In the genomic region with DNA sequence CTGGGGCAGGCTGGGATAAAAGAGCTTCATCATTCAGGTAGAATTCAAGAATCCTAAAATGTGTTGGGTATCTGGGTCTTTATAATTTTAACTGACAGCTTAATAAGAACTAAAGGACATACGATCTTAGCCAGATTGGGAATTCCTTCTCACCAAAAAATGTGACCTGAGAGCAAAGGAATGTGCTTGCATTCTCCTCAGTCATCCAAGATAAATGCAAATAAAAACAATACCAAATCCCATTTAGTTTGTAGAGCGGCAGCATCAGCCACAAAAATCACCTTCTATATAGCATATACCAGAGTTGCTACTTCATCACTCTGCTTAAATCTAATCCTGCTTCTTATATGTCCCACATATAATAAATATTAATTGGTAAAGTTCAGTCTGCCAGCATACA, we compare ENCODE assay signal across 18 cellular contexts. TPM values are rescaled to one million over a fixed set of nuclear protein-coding genes. Genes with fewer than 3 reads are reported as not detected.
DNase-seq lines count a peak whose midpoint lies in the region; ATAC-seq and TF ChIP-seq lines count a peak whose summit lies in the region.
"Had no signal": no experiment of that assay in that cellular context is flagged by ENCODE, and none has a peak within 500 bp of the region (broad histone marks: within the 10 kb centered on the region; RNA-seq: fewer than 3 reads in every experiment).

No MANE protein-coding gene starts in this region.

- H3K27me3 ChIP-seq in BJ (ENCODE audit: control insufficient read depth, insufficient read depth, low read length) (no peaks in the 10 kb centered on the region), IMR-90 (ENCODE audit: control insufficient read depth, insufficient read depth, low read length) (no peaks in the 10 kb centered on the region), mesendoderm (ENCODE audit: insufficient read depth, low read length, poor library complexity) (no peaks in the 10 kb centered on the region), H7 (ENCODE audit: control insufficient read depth, insufficient read depth, low read length) (no peaks in the 10 kb centered on the region)
- H3K27me3 ChIP-seq: adrenal gland, gastroesophageal sphincter, upper lobe of left lung had no signal

- no peak overlapping the region for H3K4me3 ChIP-seq in BJ (ENCODE audit: low read depth, low read length)
- no peak overlapping the region for H3K4me3 ChIP-seq in IMR-90 (ENCODE audit: insufficient read depth, low read depth, low read length)
- H3K4me3 ChIP-seq in cardiac fibroblast (replicated peaks in 1 of 2; ENCODE audit: low read depth in 2 of 2, low read length in 2 of 2), result no peak overlapping the region
- no peak overlapping the region for H3K4me3 ChIP-seq in mesendoderm (ENCODE audit: low read length)
- no peak overlapping the region for H3K4me3 ChIP-seq in H7 (ENCODE audit: insufficient read depth, low read depth, low read length)
- H3K4me3 ChIP-seq: adrenal gland, gastroesophageal sphincter, upper lobe of left lung had no signal

- H3K4me1 Mint-ChIP-seq in activated T-cell treated with anti-CD3 and anti-CD28 coated beads, Interleukin-2, amount 50 U/mL, for 72 hours (ENCODE audit: low read depth), result no peaks in the 10 kb centered on the region
- H3K4me1 Mint-ChIP-seq: activated CD4-positive, alpha-beta T cell treated with anti-CD3 and anti-CD28 coated beads for 36 hours had no signal

- dilution Hi-C loops in IMR-90 (cut with HindIII; ENCODE audit: low sequenced_read_pairs, unreplicated experiment), result no loop called here

- H3K9ac ChIP-seq in IMR-90 (ENCODE audit: low read depth, low read length) (no peak overlapping the region), mesendoderm (ENCODE audit: low read length) (no peak overlapping the region)

- BruUV-seq in IMR-90 (replicated peaks; lab: Mats Ljungman, UMichigan), result no TSS peak

- TF ChIP-seq POLR2A in IMR-90 (IDR thresholded peaks at IDR 0.05; ENCODE audit: low read depth, low read length), result no peak

- H3K56ac ChIP-seq in IMR-90 (ENCODE audit: extremely low read depth, insufficient read depth, low read length), result no peak overlapping the region; the same call in 1 of the 2 replicates
- no peak overlapping the region for H3K56ac ChIP-seq in mesendoderm (ENCODE audit: low read length)

- H4K5ac ChIP-seq in IMR-90 (ENCODE audit: low read depth, low read length) (no peak overlapping the region; the same call in 1 of the 2 replicates), mesendoderm (ENCODE audit: low read length) (no peak overlapping the region)

- H4K8ac ChIP-seq in IMR-90 (ENCODE audit: low read depth in 2 of 2, low read length in 2 of 2), result peak overlapping the region in 1 of 2 experiments; percentile 59; a peak in 1 of 4 replicates
- H4K8ac ChIP-seq in mesendoderm (ENCODE audit: low read depth, low read length), result no peak overlapping the region

- intact Hi-C loops in IMR-90 (cut with micrococcal nuclease), result loop anchor here (2.0 kb wide), 1 partner anchor 67 kb away; no protein-coding TSS in a partner anchor

- H3K36me3 ChIP-seq in BJ (ENCODE audit: control insufficient read depth, insufficient read depth, low read length) (no peaks in the 10 kb centered on the region), IMR-90 (ENCODE audit: control insufficient read depth, insufficient read depth, low read length) (no peaks in the 10 kb centered on the region), mesendoderm (ENCODE audit: control insufficient read depth, insufficient read depth, low read length) (no peaks in the 10 kb centered on the region), H7 (replicated peaks; ENCODE audit: control insufficient read depth, insufficient read depth, low read length) (no peaks in the 10 kb centered on the region)
- H3K36me3 ChIP-seq: adrenal gland, gastroesophageal sphincter, upper lobe of left lung had no signal

- WGBS in IMR-90 (ENCODE audit: extremely low coverage in 2 of 2, insufficient read length in 1 of 2), 2 experiments, result no CpG with 5 or more reads among the region's 2 CpGs
- no CpG with 5 or more reads among the region's 2 CpGs for WGBS in mesendoderm (ENCODE audit: extremely low coverage, insufficient coverage, low lambda C conversion rate)

- TF ChIP-seq CTCF in BJ (IDR thresholded peaks at IDR 0.05; ENCODE audit: insufficient read depth, low read depth, low read length), result no peak
- TF ChIP-seq CTCF in IMR-90 (conservative IDR thresholded peaks at IDR 0.05; ENCODE audit: low read depth, low read length), result no peak
- TF ChIP-seq CTCF in cardiac fibroblast (IDR thresholded peaks at IDR 0.05; ENCODE audit: low read depth, low read length), result no peak

- ATAC-seq in IMR-90 (ENCODE audit: low read depth), result peak; percentile 77
- ATAC-seq in activated T-cell treated with anti-CD3 and anti-CD28 coated beads, Interleukin-2, amount 50 U/mL, for 72 hours (replicated peaks in 1 of 2), result no peak
- no peak for ATAC-seq in HG03520 (IDR thresholded peaks at IDR 0.05; ENCODE audit: unreplicated experiment)
- ATAC-seq: activated CD4-positive, alpha-beta T cell treated with anti-CD3 and anti-CD28 coated beads for 36 hours; gastroesophageal sphincter had no signal

- H3K4me3 Mint-ChIP-seq in activated T-cell treated with anti-CD3 and anti-CD28 coated beads, Interleukin-2, amount 50 U/mL, for 72 hours, result no peak overlapping the region
- H3K4me3 Mint-ChIP-seq: activated CD4-positive, alpha-beta T cell treated with anti-CD3 and anti-CD28 coated beads for 36 hours; CD14-positive monocyte had no signal

- H2BK20ac ChIP-seq in IMR-90 (ENCODE audit: low read depth, low read length), result peak overlapping the region; percentile 93; the same call in 1 of the 2 replicates

- H3K27ac ChIP-seq in IMR-90 (ENCODE audit: insufficient read depth, low read length), result no peak overlapping the region
- H3K27ac ChIP-seq in mesendoderm (ENCODE audit: low read depth, low read length), result no peak overlapping the region
- H3K27ac ChIP-seq: adrenal gland, gastroesophageal sphincter, upper lobe of left lung had no signal

- H2AK5ac ChIP-seq in IMR-90 (ENCODE audit: low read depth, low read length) (no peak overlapping the region), mesendoderm (ENCODE audit: low read length) (no peak overlapping the region)

- H3K4me2 ChIP-seq in IMR-90 (ENCODE audit: low read depth, low read length) (peak overlapping the region; percentile 74), mesendoderm (ENCODE audit: low read length) (no peak overlapping the region)

- in situ Hi-C loops in IMR-90 (cut with MboI; ENCODE audit: low sequenced_read_pairs), result no loop called here

- no peaks in the 10 kb centered on the region for H3K9me3 Mint-ChIP-seq in activated T-cell treated with anti-CD3 and anti-CD28 coated beads, Interleukin-2, amount 50 U/mL, for 72 hours
- H3K9me3 Mint-ChIP-seq: CD14-positive monocyte had no signal

- no peak overlapping the region for H3K23ac ChIP-seq in IMR-90 (ENCODE audit: low read depth, low read length)
- H3K23ac ChIP-seq in mesendoderm (ENCODE audit: low read length), result no peak overlapping the region

- H2BK120ac ChIP-seq in IMR-90 (ENCODE audit: low read depth, low read length) (peak overlapping the region; percentile 93), mesendoderm (ENCODE audit: low read depth, low read length) (no peak overlapping the region)

- peak overlapping the region; percentile 48; the same call in 1 of the 2 replicates for H3K18ac ChIP-seq in IMR-90 (ENCODE audit: low read depth, low read length)
- H3K18ac ChIP-seq in mesendoderm (ENCODE audit: low read length), result no peak overlapping the region

- no peak overlapping the region for H3K14ac ChIP-seq in IMR-90 (replicated peaks; ENCODE audit: low read depth, low read length)

- peaks cover 0 to 7% of the 10 kb centered on the region in 2 experiments; a peak in 1 of 4 replicates for H3K79me1 ChIP-seq in IMR-90 (ENCODE audit: low read depth in 1 of 2, low read length in 2 of 2)
- H3K79me1 ChIP-seq in mesendoderm (ENCODE audit: low read length), result no peaks in the 10 kb centered on the region

- no peaks in the 10 kb centered on the region for H3K79me2 ChIP-seq in mesendoderm (ENCODE audit: control insufficient read depth, insufficient read depth, low read length)

- POLR2A ChIA-PET in BJ (lab: Charles Lee), result no interaction called here
- POLR2A ChIA-PET in IMR-90 (lab: Charles Lee; ENCODE audit: unreplicated experiment), result no interaction called here

- no peak overlapping the region for H2AK9ac ChIP-seq in IMR-90 (replicated peaks; ENCODE audit: low read depth, low read length, poor library complexity)

- peak overlapping the region; percentile 51; the same call in 1 of the 3 replicates for H2BK15ac ChIP-seq in IMR-90 (ENCODE audit: low read depth, low read length)
- H2BK15ac ChIP-seq in mesendoderm (replicated peaks; ENCODE audit: low read depth), result no peak overlapping the region

- H3K4me1 ChIP-seq in IMR-90 (ENCODE audit: control insufficient read depth, insufficient read depth, low read length), result peaks cover 5% of the 10 kb centered on the region; the same call in 1 of the 2 replicates
- H3K4me1 ChIP-seq in mesendoderm (ENCODE audit: control insufficient read depth, low read depth, low read length), result no peaks in the 10 kb centered on the region
- H3K4me1 ChIP-seq: gastroesophageal sphincter, upper lobe of left lung had no signal

- H3K36me3 Mint-ChIP-seq in activated T-cell treated with anti-CD3 and anti-CD28 coated beads, Interleukin-2, amount 50 U/mL, for 72 hours (ENCODE audit: insufficient read depth in 2 of 2), result no peaks in the 10 kb centered on the region

- H4K91ac ChIP-seq in IMR-90 (ENCODE audit: insufficient read depth, low read depth, low read length), result peak overlapping the region; percentile 74

- CTCF ChIA-PET in BJ (lab: Yijun Ruan, JAX), result interaction anchor here (1.0 to 1.6 kb wide), 2 partner anchors 31 to 43 kb away, joined by 3 to 5 read pairs; partner anchors contain the start of genes BYSL and MED20
- CTCF ChIA-PET in IMR-90 (lab: Yijun Ruan, JAX), result interaction anchor here (1.1 to 1.3 kb wide), 2 partner anchors 9 to 32 kb away, joined by 3 to 4 read pairs; no protein-coding TSS in a partner anchor

- H4K20me1 ChIP-seq in IMR-90 (ENCODE audit: insufficient read depth, low read length), result peaks cover 3% of the 10 kb centered on the region; the same call in 1 of the 2 replicates

- H3K4ac ChIP-seq in IMR-90 (ENCODE audit: low read depth, low read length) (peak overlapping the region; percentile 92; the same call in 1 of the 2 replicates), mesendoderm (ENCODE audit: low read depth, low read length) (no peak overlapping the region)

- DNase-seq in BJ (ENCODE audit: low read depth) (peak; percentile 31), IMR-90 (peak; percentile 68), cardiac fibroblast (ENCODE audit: low read depth in 2 of 2) (peak; percentile 31 to 83), mesendoderm (peak; percentile 82), inferior parietal cortex (ENCODE audit: extremely low spot score) (no peak), H7 (no peak)
- DNase-seq in activated T-cell treated with anti-CD3 and anti-CD28 coated beads, Interleukin-2, amount 50 U/mL, for 72 hours, result no peak
- DNase-seq: activated CD4-positive, alpha-beta T cell treated with anti-CD3 and anti-CD28 coated beads for 36 hours; activated T-cell treated with anti-CD3 and anti-CD28 coated beads, Interleukin-2, amount 50 U/mL, for 48 hours; adrenal gland; GDM1; NCI-H1105; NCI-H446 treated with DMSO at 0.1 percent for 48 hours; stimulated activated CD4-positive, alpha-beta T cell treated with anti-CD3 and anti-CD28 coated beads, Interleukin-1b, Interleukin-23, amount 100 ng/mL, for 48 hours; upper lobe of left lung had no signal

- H2BK5ac ChIP-seq in IMR-90 (ENCODE audit: low read depth, low read length, poor library complexity, severe bottlenecking) (peak overlapping the region; percentile 100), mesendoderm (ENCODE audit: low read length) (no peak overlapping the region)

- H2AFZ ChIP-seq in IMR-90 (replicated peaks; ENCODE audit: low read length, poor library complexity), result no peak overlapping the region

- TF ChIP-seq RAD21 in IMR-90 (IDR thresholded peaks at IDR 0.05; ENCODE audit: low read length), result no peak

- H3K9me1 ChIP-seq in IMR-90 (ENCODE audit: insufficient read depth, low read length), result peaks cover 8% of the 10 kb centered on the region; the same call in 1 of the 2 replicates

- no peak overlapping the region for H3K27ac Mint-ChIP-seq in activated T-cell treated with anti-CD3 and anti-CD28 coated beads, Interleukin-2, amount 50 U/mL, for 72 hours
- H3K27ac Mint-ChIP-seq: activated CD4-positive, alpha-beta T cell treated with anti-CD3 and anti-CD28 coated beads for 36 hours; CD14-positive monocyte had no signal

- no peaks in the 10 kb centered on the region for H3K9me3 ChIP-seq in IMR-90 (ENCODE audit: control insufficient read depth, insufficient read depth, low read length)
- H3K9me3 ChIP-seq: adrenal gland, gastroesophageal sphincter, upper lobe of left lung had no signal

- H3K27me3 Mint-ChIP-seq in activated T-cell treated with anti-CD3 and anti-CD28 coated beads, Interleukin-2, amount 50 U/mL, for 72 hours (ENCODE audit: low read depth), result no peaks in the 10 kb centered on the region
- H3K27me3 Mint-ChIP-seq: activated CD4-positive, alpha-beta T cell treated with anti-CD3 and anti-CD28 coated beads for 36 hours had no signal

RNA-seq across cellular contexts. Expression of gene USP49, which starts 16.9 kb away (rescaled TPM):
- polyA plus RNA-seq in BJ (2011; rRNA removed) (1.6 and 1.9 TPM in 2 replicates), IMR-90 (2012; rRNA removed) (1.4 and 2.1 TPM in 2 replicates)
- polyA minus RNA-seq in BJ (2011; rRNA and poly(A)+ RNA removed), result 1.2 and 2.0 TPM in 2 replicates
- 1.4 TPM in 2 replicates for total RNA-seq in IMR-90 (2012; rRNA removed)
- 0.55 and 0.92 TPM in 2 replicates for polyA plus RNA-seq in IMR-90 (2012; cell fraction: cytosol; rRNA removed)
- 9.5 and 9.8 TPM in 2 replicates for polyA plus RNA-seq in IMR-90 (2012; cell fraction: nucleus; rRNA removed; ENCODE audit: low replicate concordance)
- polyA plus RNA-seq in mesendoderm (2013, experiment 1 of 2), result 4.9 TPM
- 5.2 TPM for polyA plus RNA-seq in mesendoderm (2013, experiment 2 of 2)
- 10 to 100 TPM; 13.3 to 14.8 TPM for total RNA-seq in activated T-cell treated with anti-CD3 and anti-CD28 coated beads, Interleukin-2, amount 50 U/mL, for 72 hours
- total RNA-seq in H7 (2014; rRNA removed; shearing (Covaris generic)), result 2.9 and 3.5 TPM in 2 replicates

RNA-seq across cellular contexts. Expression of gene MED20, which starts 42.7 kb away (rescaled TPM):
- polyA plus RNA-seq in BJ (2011; rRNA removed) (33.0 and 34.4 TPM in 2 replicates), IMR-90 (2012; rRNA removed) (22.0 and 24.8 TPM in 2 replicates)
- polyA minus RNA-seq in BJ (2011; rRNA and poly(A)+ RNA removed), result 20.2 and 34.0 TPM in 2 replicates
- total RNA-seq in IMR-90 (2012; rRNA removed), result 35.6 and 38.2 TPM in 2 replicates
- polyA plus RNA-seq in IMR-90 (2012; cell fraction: cytosol; rRNA removed), result 16.4 and 20.3 TPM in 2 replicates
- polyA plus RNA-seq in IMR-90 (2012; cell fraction: nucleus; rRNA removed; ENCODE audit: low replicate concordance), result 14.3 and 22.5 TPM in 2 replicates
- polyA plus RNA-seq in mesendoderm (2013, experiment 1 of 2), result 25.6 TPM
- 24.2 TPM for polyA plus RNA-seq in mesendoderm (2013, experiment 2 of 2)
- 10 to 100 TPM; 24.9 to 34.6 TPM for total RNA-seq in activated T-cell treated with anti-CD3 and anti-CD28 coated beads, Interleukin-2, amount 50 U/mL, for 72 hours
- 42.2 and 52.5 TPM in 2 replicates for total RNA-seq in H7 (2014; rRNA removed; shearing (Covaris generic))

RNA-seq across cellular contexts. Expression of gene BYSL, which starts 43.1 kb away (rescaled TPM):
- polyA plus RNA-seq in BJ (2011; rRNA removed), result 18.0 and 28.5 TPM in 2 replicates
- polyA minus RNA-seq in BJ (2011; rRNA and poly(A)+ RNA removed), result 19.2 and 20.0 TPM in 2 replicates
- 25.3 and 26.7 TPM in 2 replicates for total RNA-seq in IMR-90 (2012; rRNA removed)
- polyA plus RNA-seq in IMR-90 (2012; rRNA removed), result 35.5 and 36.3 TPM in 2 replicates
- 23.5 and 24.9 TPM in 2 replicates for polyA plus RNA-seq in IMR-90 (2012; cell fraction: cytosol; rRNA removed)
- polyA plus RNA-seq in IMR-90 (2012; cell fraction: nucleus; rRNA removed; ENCODE audit: low replicate concordance), result 29.1 and 39.6 TPM in 2 replicates
- polyA plus RNA-seq in mesendoderm (2013, experiment 1 of 2), result 37.8 TPM
- polyA plus RNA-seq in mesendoderm (2013, experiment 2 of 2), result 36.4 TPM
- total RNA-seq in activated T-cell treated with anti-CD3 and anti-CD28 coated beads, Interleukin-2, amount 50 U/mL, for 72 hours, result 10 to 100 TPM; 30.4 to 38.1 TPM
- total RNA-seq in H7 (2014; rRNA removed; shearing (Covaris generic)), result 34.6 and 43.2 TPM in 2 replicates

Comparison
In these comparisons a context has a peak if more than half of its experiments do, and no peak if none do; other contexts are left out.
1. DNase-seq: peak in BJ (single experiment), IMR-90 (single experiment), cardiac fibroblast (2 of 2) and mesendoderm (single experiment); none in activated T-cell treated with anti-CD3 and anti-CD28 coated beads, Interleukin-2, amount 50 U/mL, for 72 hours (0 of 2), inferior parietal cortex (single experiment) and H7 (single experiment).